32 cellular contexts compared by ENCODE assay signal in the genomic region with DNA sequence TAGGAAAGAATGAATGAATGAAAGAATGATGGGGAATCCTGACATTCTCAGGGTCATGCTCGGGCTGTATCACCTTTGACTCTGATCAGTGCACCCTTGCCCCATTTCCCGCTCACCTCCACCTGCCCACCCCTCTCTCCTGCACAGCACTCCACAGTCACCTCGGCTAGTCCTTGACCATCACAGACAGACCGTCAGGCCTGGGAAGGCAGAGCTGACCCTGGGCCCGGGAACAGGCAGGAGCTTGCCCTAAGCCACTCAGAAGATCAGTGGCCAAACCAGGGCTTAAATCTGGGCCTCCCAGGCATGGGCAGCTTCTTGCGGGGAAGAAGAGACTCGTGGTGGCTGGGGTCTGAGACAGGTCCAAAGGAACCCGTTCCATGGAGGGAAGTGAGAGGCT. TPM values are rescaled to one million over a fixed set of nuclear protein-coding genes. Genes with fewer than 3 reads are reported as not detected.
DNase-seq lines count a peak whose midpoint lies in the region; ATAC-seq and TF ChIP-seq lines count a peak whose summit lies in the region.
"Had no signal": no experiment of that assay in that cellular context is flagged by ENCODE, and none has a peak within 500 bp of the region (broad histone marks: within the 10 kb centered on the region; RNA-seq: fewer than 3 reads in every experiment).

No MANE protein-coding gene starts in this region.

- no peak for DNase-seq in cardiac muscle cell (ENCODE audit: low read depth in 1 of 2, low spot score in 1 of 2)
- DNase-seq in left ventricle myocardium superior = no peak
- no peak for DNase-seq in mesenchymal stem cell
- DNase-seq in psoas muscle = no peak
- no peak for DNase-seq in stimulated activated CD4-positive, alpha-beta T cell treated with anti-CD3 and anti-CD28 coated beads, Interleukin-4, amount 100 ng/mL, for 1 hour
- DNase-seq in cerebellum (ENCODE audit: low spot score) = no peak
- DNase-seq: activated CD4-positive, alpha-beta T cell treated with anti-CD3 and anti-CD28 coated beads, Interleukin-2, amount 50 U/mL, for 4 hours; activated CD8-positive, alpha-beta memory T cell treated with anti-CD3 and anti-CD28 coated beads, Interleukin-2, amount 10 ng/mL, durations not matched to agents 7 days and 5 days; activated T-cell treated with anti-CD3 and anti-CD28 coated beads, Interleukin-2, amount 50 U/mL, for 48 hours; cerebellar nuclear complex; DND-41; GF-D8; hypothalamus; left lung; mesendoderm; NCI-H1436; NCI-H2107; NCI-H748 treated with DMSO at 0.1 percent for 48 hours; occipital lobe; SHP77; stimulated activated CD4-positive, alpha-beta T cell treated with anti-CD3 and anti-CD28 coated beads, Interleukin-1b, Interleukin-23, amount 100 ng/mL, for 48 hours; stimulated activated CD8-positive, alpha-beta memory T cell treated with anti-CD3 and anti-CD28 coated beads, Interleukin-4, amount 100 ng/mL, for 48 hours; stimulated activated naive CD8-positive, alpha-beta T cell treated with anti-CD3 and anti-CD28 coated beads, Interleukin-15, amount 100 ng/mL, for 72 hours; T-helper 2 cell; transverse colon had no signal

- no peak overlapping the region for H2AK5ac ChIP-seq in mesenchymal stem cell (ENCODE audit: low read length, severe bottlenecking)

- H3K36me3 ChIP-seq in cardiac muscle cell (peaks cover 30% of the 10 kb centered on the region), mesenchymal stem cell (ENCODE audit: control insufficient read depth in 1 of 2, insufficient read depth in 2 of 2, low read depth in 1 of 2, low read length in 2 of 2) (peaks cover 52 to 59% of the 10 kb centered on the region in 2 experiments), psoas muscle (ENCODE audit: insufficient read depth in 1 of 2, low read depth in 1 of 2) (peaks cover 10 to 54% of the 10 kb centered on the region in 2 donors)

- intact Hi-C loops in left ventricle myocardium superior (cut with micrococcal nuclease) = no loop called here
- intact Hi-C loops in psoas muscle (cut with DNase I) = no loop called here

- no peak overlapping the region for H3K14ac ChIP-seq in mesenchymal stem cell (ENCODE audit: low read length in 2 of 2)

- no peak overlapping the region for H2AFZ ChIP-seq in mesenchymal stem cell (ENCODE audit: low read depth, low read length)

- no peak for ATAC-seq in left ventricle myocardium superior
- ATAC-seq in psoas muscle = no peak
- ATAC-seq in HG02623 (IDR thresholded peaks at IDR 0.05; ENCODE audit: unreplicated experiment) = no peak
- no peak for ATAC-seq in GM18511 (IDR thresholded peaks at IDR 0.05; ENCODE audit: unreplicated experiment)
- ATAC-seq: activated CD4-positive, CD25-positive, alpha-beta regulatory T cell treated with anti-CD3 and anti-CD28 coated beads, Interleukin-2, amount 50 U/mL, for 24 hours; activated CD8-positive, alpha-beta memory T cell treated with anti-CD3 and anti-CD28 coated beads, Interleukin-2, amount 10 ng/mL, durations not matched to agents 7 days and 5 days; gastroesophageal sphincter; HCT116; left lung; Panc1; stimulated activated naive CD8-positive, alpha-beta T cell treated with anti-CD3 and anti-CD28 coated beads, Interleukin-15, amount 100 ng/mL, for 72 hours had no signal

- H4K91ac ChIP-seq in mesenchymal stem cell (ENCODE audit: low read length) = no peak overlapping the region

- no peak overlapping the region for H2BK15ac ChIP-seq in mesenchymal stem cell (ENCODE audit: low read depth, poor library complexity, severe bottlenecking)

- no peak overlapping the region for H2BK120ac ChIP-seq in mesenchymal stem cell (ENCODE audit: low read depth, low read length)

- TF ChIP-seq CTCF in cardiac muscle cell (IDR thresholded peaks at IDR 0.05; ENCODE audit: low read depth, low read length) = no peak
- no peak for TF ChIP-seq CTCF in psoas muscle (IDR thresholded peaks at IDR 0.05)

- WGBS in mesenchymal stem cell = 96% methylated on average over 8 of the region's 8 CpGs
- 94 to 97% (median 95%) methylated on average over 8 of the region's 8 CpGs for WGBS in psoas muscle, 3 donors

- no peak overlapping the region for H3K4me2 ChIP-seq in mesenchymal stem cell (ENCODE audit: low read length, poor library complexity, severe bottlenecking)
- H3K4me2 ChIP-seq: smooth muscle cell had no signal

- H3K23ac ChIP-seq in mesenchymal stem cell (ENCODE audit: low read length in 2 of 2) = no peak overlapping the region

- no peak overlapping the region for H2BK5ac ChIP-seq in mesenchymal stem cell (ENCODE audit: low read depth, low read length, poor library complexity, severe bottlenecking)

- peaks cover 42% of the 10 kb centered on the region for H3K79me1 ChIP-seq in mesenchymal stem cell (replicated peaks; ENCODE audit: low read length, poor library complexity, severe bottlenecking)

- no peak overlapping the region for H4K8ac ChIP-seq in mesenchymal stem cell (ENCODE audit: low read length)

- H3K18ac ChIP-seq in mesenchymal stem cell (ENCODE audit: low read depth in 1 of 2, low read length in 2 of 2) = no peak overlapping the region

- H3K9me3 ChIP-seq in cardiac muscle cell (ENCODE audit: low read depth) (no peaks in the 10 kb centered on the region), mesenchymal stem cell (ENCODE audit: control insufficient read depth, low read length) (no peaks in the 10 kb centered on the region), psoas muscle (no peaks in the 10 kb centered on the region)

- H3K27ac ChIP-seq in cardiac muscle cell = peak overlapping the region; percentile 97
- H3K27ac ChIP-seq in mesenchymal stem cell (ENCODE audit: low read length, poor library complexity, severe bottlenecking) = no peak overlapping the region
- peak overlapping the region; percentile 90 for H3K27ac ChIP-seq in psoas muscle
- H3K27ac ChIP-seq: left lung had no signal

- H3K9ac ChIP-seq in mesenchymal stem cell (ENCODE audit: low read length) = peak overlapping the region; percentile 83

- H3K27me3 ChIP-seq in cardiac muscle cell (no peaks in the 10 kb centered on the region), mesenchymal stem cell (ENCODE audit: control insufficient read depth in 1 of 2, insufficient read depth in 1 of 2, low read length in 2 of 2) (no peaks in the 10 kb centered on the region), psoas muscle (ENCODE audit: insufficient read depth in 3 of 3, low read length in 2 of 3) (no peaks in the 10 kb centered on the region)
- H3K27me3 ChIP-seq: gastroesophageal sphincter, left lung, transverse colon had no signal

- H3K4me3 ChIP-seq in cardiac muscle cell (no peak overlapping the region), mesenchymal stem cell (ENCODE audit: insufficient read depth in 1 of 2, low read depth in 1 of 2, low read length in 2 of 2) (peak overlapping the region in 1 of 2 experiments; percentile 76), psoas muscle (peak overlapping the region; percentile 97)
- H3K4me3 ChIP-seq: left lung, smooth muscle cell, transverse colon had no signal

- no peak overlapping the region for H3K4ac ChIP-seq in mesenchymal stem cell (ENCODE audit: low read depth in 1 of 2, low read length in 2 of 2)

- H2BK12ac ChIP-seq in mesenchymal stem cell (ENCODE audit: low read length in 2 of 2) = peak overlapping the region in 1 of 2 experiments; percentile 73

- peaks cover 13% of the 10 kb centered on the region for H3K4me1 ChIP-seq in cardiac muscle cell (ENCODE audit: low read depth)
- H3K4me1 ChIP-seq in mesenchymal stem cell (ENCODE audit: control insufficient read depth, insufficient read depth, low read depth, low read length) = peaks cover 28% of the 10 kb centered on the region
- peaks cover 27% of the 10 kb centered on the region for H3K4me1 ChIP-seq in psoas muscle

RNA-seq across cellular contexts. Expression of gene ST6GALNAC6, which starts 3.6 kb away (rescaled TPM):
- 49.4 and 73.4 TPM in 2 replicates for total RNA-seq in cardiac muscle cell
- polyA plus RNA-seq in cardiac muscle cell = 53.0 and 85.2 TPM in 2 replicates
- total RNA-seq in left ventricle myocardium superior = 50.5 TPM
- polyA plus RNA-seq in mesenchymal stem cell (2013, experiment 1 of 2) = 45.2 TPM
- polyA plus RNA-seq in mesenchymal stem cell (2013, experiment 2 of 2) = 45.9 TPM
- total RNA-seq in psoas muscle = 10 to 100 TPM; 20.3 to 26.1 (median 24.4) TPM
- 10 to 100 TPM; 18.5 to 35.5 (median 31.0) TPM for polyA plus RNA-seq in psoas muscle
- total RNA-seq in cerebellum = 18.8 TPM

RNA-seq across cellular contexts. Expression of gene AK1, which starts 18.3 kb away (rescaled TPM):
- 174 and 175 TPM in 2 replicates for total RNA-seq in cardiac muscle cell
- polyA plus RNA-seq in cardiac muscle cell = 346 and 413 TPM in 2 replicates
- 853 TPM for total RNA-seq in left ventricle myocardium superior
- polyA plus RNA-seq in mesenchymal stem cell (2013, experiment 1 of 2) = 127 TPM
- 132 TPM for polyA plus RNA-seq in mesenchymal stem cell (2013, experiment 2 of 2)
- total RNA-seq in psoas muscle = 100 to 1,000 TPM; 369 to 854 (median 688) TPM
- polyA plus RNA-seq in psoas muscle = 100 to 1,000 TPM; 310 to 845 (median 778) TPM
- 23.0 TPM for total RNA-seq in cerebellum

RNA-seq across cellular contexts. Expression of gene ST6GALNAC4, which starts 21.0 kb away (rescaled TPM):
- total RNA-seq in cardiac muscle cell (66.2 and 119 TPM in 2 replicates), left ventricle myocardium superior (28.5 TPM), psoas muscle (10 to 100 TPM in 3 of 4 donors, 1 to 10 TPM in 1; 8.9 to 52.6 (median 27.3) TPM), cerebellum (9.0 TPM)
- polyA plus RNA-seq in cardiac muscle cell (48.8 and 71.4 TPM in 2 replicates), psoas muscle (10 to 100 TPM; 14.0 to 31.4 (median 14.8) TPM)
- polyA plus RNA-seq in mesenchymal stem cell (2013, experiment 1 of 2) = 32.1 TPM
- 29.4 TPM for polyA plus RNA-seq in mesenchymal stem cell (2013, experiment 2 of 2)

RNA-seq across cellular contexts. Expression of gene PIP5KL1, which starts 34.8 kb away (rescaled TPM):
- 0.89 and 1.7 TPM in 2 replicates for total RNA-seq in cardiac muscle cell
- 3.4 and 3.5 TPM in 2 replicates for polyA plus RNA-seq in cardiac muscle cell
- total RNA-seq in left ventricle myocardium superior = not detected
- 2.0 TPM for polyA plus RNA-seq in mesenchymal stem cell (2013, experiment 1 of 2)
- polyA plus RNA-seq in mesenchymal stem cell (2013, experiment 2 of 2) = 1.8 TPM
- under 1 TPM in 2 of 4 donors, not detected in 2; 0.40 to 0.44 TPM for total RNA-seq in psoas muscle
- under 1 TPM in 2 of 3 donors, not detected in 1; 0.05 to 0.12 TPM for polyA plus RNA-seq in psoas muscle
- 3.5 TPM for total RNA-seq in cerebellum

RNA-seq across cellular contexts. Expression of gene ENG, which starts 41.4 kb away (rescaled TPM):
- total RNA-seq in cardiac muscle cell (6.9 and 15.8 TPM in 2 replicates), left ventricle myocardium superior (134 TPM), psoas muscle (10 to 100 TPM; 31.7 to 80.4 (median 54.3) TPM), cerebellum (3.2 TPM)
- polyA plus RNA-seq in cardiac muscle cell (12.6 and 35.4 TPM in 2 replicates), psoas muscle (10 to 100 TPM; 22.1 to 78.1 (median 28.6) TPM)
- 287 TPM for polyA plus RNA-seq in mesenchymal stem cell (2013, experiment 1 of 2)
- 284 TPM for polyA plus RNA-seq in mesenchymal stem cell (2013, experiment 2 of 2)
